In genomic region chr1:58608297-58608696, GRCh38 we compare ENCODE assay signal across 23 cellular contexts. TPM values are rescaled to one million over a fixed set of nuclear protein-coding genes. Genes with fewer than 3 reads are reported as not detected.
DNase-seq lines count a peak whose midpoint lies in the region; ATAC-seq and TF ChIP-seq lines count a peak whose summit lies in the region.
"Had no signal": no experiment of that assay in that cellular context is flagged by ENCODE, and none has a peak within 500 bp of the region (broad histone marks: within the 10 kb centered on the region; RNA-seq: fewer than 3 reads in every experiment).

No MANE protein-coding gene starts in this region.

- TF ChIP-seq CTCF in chondrocyte (IDR thresholded peaks at IDR 0.05): no peak

- peaks cover 6% of the 10 kb centered on the region for H3K36me3 Mint-ChIP-seq in chondrocyte (ENCODE audit: low read depth)
- H3K36me3 Mint-ChIP-seq: CD4-positive, CD25-positive, alpha-beta regulatory T cell had no signal

- peaks cover 22% of the 10 kb centered on the region for H3K4me1 Mint-ChIP-seq in chondrocyte (ENCODE audit: low read depth)
- H3K4me1 Mint-ChIP-seq: CD4-positive, CD25-positive, alpha-beta regulatory T cell; CD8-positive, alpha-beta memory T cell had no signal

- peaks cover 27% of the 10 kb centered on the region for H3K9me3 Mint-ChIP-seq in chondrocyte (ENCODE audit: low read depth)

- H3K27me3 Mint-ChIP-seq in chondrocyte (ENCODE audit: low read depth): peaks cover 2% of the 10 kb centered on the region

- no peak overlapping the region for H3K4me3 Mint-ChIP-seq in chondrocyte (ENCODE audit: unreplicated experiment)
- H3K4me3 Mint-ChIP-seq: CD4-positive, CD25-positive, alpha-beta regulatory T cell; CD8-positive, alpha-beta memory T cell had no signal

- ATAC-seq in SK-N-SH treated with all-trans-retinoic acid at 6 μM for 48 hours (peak; percentile 49; the same call in 2 of the 3 replicates), HG03565 (IDR thresholded peaks at IDR 0.05; ENCODE audit: unreplicated experiment) (no peak), GM21576 (IDR thresholded peaks at IDR 0.05; ENCODE audit: unreplicated experiment) (no peak)
- ATAC-seq: HepG2 had no signal

- DNase-seq in NCI-H226 (peak; percentile 59), chondrocyte (ENCODE audit: low spot score) (no peak), kidney tubule cell (ENCODE audit: low spot score) (peak; percentile 23), NCI-H1436 treated with DMSO at 0.1 percent for 48 hours (lab: John Stamatoyannopoulos, UW) (no peak)
- DNase-seq: ACHN; BE2C; C1 segment of cervical spinal cord; CD4-positive, CD25-positive, alpha-beta regulatory T cell; CD8-positive, alpha-beta memory T cell; COR-L47; DMS 273 treated with DMSO at 0.1 percent for 48 hours; DMS53; DND-41; EL; GM23248 had no signal

- peak overlapping the region; percentile 23 for H3K27ac Mint-ChIP-seq in chondrocyte (ENCODE audit: unreplicated experiment)
- H3K27ac Mint-ChIP-seq: CD4-positive, CD25-positive, alpha-beta regulatory T cell; CD8-positive, alpha-beta memory T cell; IgD-negative memory B cell had no signal

TF ChIP-seq in SK-N-SH treated with all-trans-retinoic acid at 6 μM for 48 hours, 23 proteins besides CTCF, POLR2A, EP300 and RAD21:
- TF ChIP-seq POU6F1 (CRISPR knock-in tag; IDR thresholded peaks at IDR 0.05; ENCODE audit: borderline replicate concordance, low read depth) (no peak), ZNF565 (CRISPR knock-in tag; conservative IDR thresholded peaks at IDR 0.05; ENCODE audit: low read depth) (no peak), TSHZ2 (CRISPR knock-in tag; IDR thresholded peaks at IDR 0.05) (no peak), TCF4 (CRISPR knock-in tag; IDR thresholded peaks at IDR 0.05; ENCODE audit: borderline replicate concordance) (no peak), ISL1 (CRISPR knock-in tag; IDR thresholded peaks at IDR 0.05) (peak; percentile 25; the same call in 1 of the 2 replicates), ZC3H10 (CRISPR knock-in tag; IDR thresholded peaks at IDR 0.05) (no peak)

RNA-seq across cellular contexts. Expression of gene TACSTD2, which starts 31.2 kb away (rescaled TPM):
- 0.22 to 0.33 TPM (median 0.30 TPM) in 3 replicates for total RNA-seq in chondrocyte
- total RNA-seq: A172; CD4-positive, CD25-positive, alpha-beta regulatory T cell; CD8-positive, alpha-beta memory T cell; G401; H4; HepG2 had no signal

Comparison
In these comparisons a context has a peak if more than half of its experiments do, and no peak if none do; other contexts are left out.
1. DNase-seq: peak in NCI-H226 (single experiment) and kidney tubule cell (single experiment); none in chondrocyte (single experiment) and NCI-H1436 treated with DMSO at 0.1 percent for 48 hours (single experiment).